In genomic region chr14:105466491-105467248, GRCh38 we compare ENCODE assay signal across 1 cellular context.
TF ChIP-seq lines count a peak whose summit lies in the region.

No MANE protein-coding gene starts in this region.

TF ChIP-seq in K562, 482 proteins besides CTCF, POLR2A, EP300 and RAD21:
- TF ChIP-seq JUN (IDR thresholded peaks at IDR 0.05; ENCODE audit: borderline replicate concordance, low read depth, low read length) (no peak), JUN (CRISPR knock-in tag; IDR thresholded peaks at IDR 0.05; ENCODE audit: borderline replicate concordance) (no peak), POLR2G (IDR thresholded peaks at IDR 0.05; ENCODE audit: low read depth, low read length) (peak; percentile 54; the same call in 1 of the 2 replicates)
- TF ChIP-seq, protein P1, sequence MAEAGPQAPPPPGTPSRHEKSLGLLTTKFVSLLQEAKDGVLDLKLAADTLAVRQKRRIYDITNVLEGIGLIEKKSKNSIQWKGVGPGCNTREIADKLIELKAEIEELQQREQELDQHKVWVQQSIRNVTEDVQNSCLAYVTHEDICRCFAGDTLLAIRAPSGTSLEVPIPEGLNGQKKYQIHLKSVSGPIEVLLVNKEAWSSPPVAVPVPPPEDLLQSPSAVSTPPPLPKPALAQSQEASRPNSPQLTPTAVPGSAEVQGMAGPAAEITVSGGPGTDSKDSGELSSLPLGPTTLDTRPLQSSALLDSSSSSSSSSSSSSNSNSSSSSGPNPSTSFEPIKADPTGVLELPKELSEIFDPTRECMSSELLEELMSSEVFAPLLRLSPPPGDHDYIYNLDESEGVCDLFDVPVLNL (CRISPR knock-in tag; IDR thresholded peaks at IDR 0.05; ENCODE audit: low read depth): no peak
TF ChIP-seq in K562: peak in this region for 1.
